1 cellular context compared by ENCODE assay signal in genomic region chr17:30906101-30906911, GRCh38.
TF ChIP-seq lines count a peak whose summit lies in the region.

Gene TEFM, minus strand, starts transcription at chr17:30906238. Its CDS starts 40 bp downstream, at chr17:30906198.

TF ChIP-seq in K562, 482 proteins besides CTCF, POLR2A, EP300 and RAD21 (continued from another document and continues in another):
- TF ChIP-seq MLLT1 (IDR thresholded peaks at IDR 0.05) (0 out of 4 replicates have a peak, but pooled peaks of 1 of the 2 experiments have one; percentile 53), CBX3 (IDR thresholded peaks at IDR 0.05; ENCODE audit: borderline replicate concordance in 1 of 2, low read length in 2 of 2) (peak in 1 of 2 experiments; percentile 93; a peak in 2 of 3 replicates), MTA1 (IDR thresholded peaks at IDR 0.05; ENCODE audit: borderline replicate concordance) (no peak), TAF1 (IDR thresholded peaks at IDR 0.05; ENCODE audit: control insufficient read depth, extremely low read depth, insufficient read depth, low read length, severe bottlenecking) (peak; percentile 98), COPS2 (conservative IDR thresholded peaks at IDR 0.05) (no peak), STAT5A (IDR thresholded peaks at IDR 0.05; ENCODE audit: borderline replicate concordance, low read length) (peak; percentile 29; the same call in 1 of the 2 replicates), ZNF76 (CRISPR knock-in tag; IDR thresholded peaks at IDR 0.05; ENCODE audit: borderline replicate concordance) (0 out of 2 replicates have a peak, but pooled peaks have one; percentile 64), ZNF699 (CRISPR knock-in tag; IDR thresholded peaks at IDR 0.05; ENCODE audit: insufficient replicate concordance) (no peak), CBX8 (IDR thresholded peaks at IDR 0.05; ENCODE audit: borderline replicate concordance, extremely low read depth, low read depth, low read length, poor library complexity, severe bottlenecking) (no peak), ETS2 (tag; IDR thresholded peaks at IDR 0.05; ENCODE audit: borderline replicate concordance, poor library complexity, severe bottlenecking) (no peak), RFX5 (IDR thresholded peaks at IDR 0.05; ENCODE audit: low read depth, low read length) (no peak), SUPT5H (IDR thresholded peaks at IDR 0.05) (peak; percentile 91), ZNF253 (CRISPR knock-in tag; conservative IDR thresholded peaks at IDR 0.05) (no peak), HDAC2 (IDR thresholded peaks at IDR 0.05) (peak; percentile 68; the same call in 1 of the 2 replicates), ZNF274 (IDR thresholded peaks at IDR 0.05; ENCODE audit: borderline replicate concordance, low read depth, low read length) (no peak), HOMEZ (CRISPR knock-in tag; IDR thresholded peaks at IDR 0.05) (no peak), MTF1 (CRISPR knock-in tag; IDR thresholded peaks at IDR 0.05; ENCODE audit: borderline replicate concordance) (no peak)
- TF ChIP-seq, protein P1, sequence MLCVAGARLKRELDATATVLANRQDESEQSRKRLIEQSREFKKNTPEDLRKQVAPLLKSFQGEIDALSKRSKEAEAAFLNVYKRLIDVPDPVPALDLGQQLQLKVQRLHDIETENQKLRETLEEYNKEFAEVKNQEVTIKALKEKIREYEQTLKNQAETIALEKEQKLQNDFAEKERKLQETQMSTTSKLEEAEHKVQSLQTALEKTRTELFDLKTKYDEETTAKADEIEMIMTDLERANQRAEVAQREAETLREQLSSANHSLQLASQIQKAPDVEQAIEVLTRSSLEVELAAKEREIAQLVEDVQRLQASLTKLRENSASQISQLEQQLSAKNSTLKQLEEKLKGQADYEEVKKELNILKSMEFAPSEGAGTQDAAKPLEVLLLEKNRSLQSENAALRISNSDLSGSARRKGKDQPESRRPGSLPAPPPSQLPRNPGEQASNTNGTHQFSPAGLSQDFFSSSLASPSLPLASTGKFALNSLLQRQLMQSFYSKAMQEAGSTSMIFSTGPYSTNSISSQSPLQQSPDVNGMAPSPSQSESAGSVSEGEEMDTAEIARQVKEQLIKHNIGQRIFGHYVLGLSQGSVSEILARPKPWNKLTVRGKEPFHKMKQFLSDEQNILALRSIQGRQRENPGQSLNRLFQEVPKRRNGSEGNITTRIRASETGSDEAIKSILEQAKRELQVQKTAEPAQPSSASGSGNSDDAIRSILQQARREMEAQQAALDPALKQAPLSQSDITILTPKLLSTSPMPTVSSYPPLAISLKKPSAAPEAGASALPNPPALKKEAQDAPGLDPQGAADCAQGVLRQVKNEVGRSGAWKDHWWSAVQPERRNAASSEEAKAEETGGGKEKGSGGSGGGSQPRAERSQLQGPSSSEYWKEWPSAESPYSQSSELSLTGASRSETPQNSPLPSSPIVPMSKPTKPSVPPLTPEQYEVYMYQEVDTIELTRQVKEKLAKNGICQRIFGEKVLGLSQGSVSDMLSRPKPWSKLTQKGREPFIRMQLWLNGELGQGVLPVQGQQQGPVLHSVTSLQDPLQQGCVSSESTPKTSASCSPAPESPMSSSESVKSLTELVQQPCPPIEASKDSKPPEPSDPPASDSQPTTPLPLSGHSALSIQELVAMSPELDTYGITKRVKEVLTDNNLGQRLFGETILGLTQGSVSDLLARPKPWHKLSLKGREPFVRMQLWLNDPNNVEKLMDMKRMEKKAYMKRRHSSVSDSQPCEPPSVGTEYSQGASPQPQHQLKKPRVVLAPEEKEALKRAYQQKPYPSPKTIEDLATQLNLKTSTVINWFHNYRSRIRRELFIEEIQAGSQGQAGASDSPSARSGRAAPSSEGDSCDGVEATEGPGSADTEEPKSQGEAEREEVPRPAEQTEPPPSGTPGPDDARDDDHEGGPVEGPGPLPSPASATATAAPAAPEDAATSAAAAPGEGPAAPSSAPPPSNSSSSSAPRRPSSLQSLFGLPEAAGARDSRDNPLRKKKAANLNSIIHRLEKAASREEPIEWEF (CRISPR knock-in tag; IDR thresholded peaks at IDR 0.05) = no peak
- TF ChIP-seq, protein P2, sequence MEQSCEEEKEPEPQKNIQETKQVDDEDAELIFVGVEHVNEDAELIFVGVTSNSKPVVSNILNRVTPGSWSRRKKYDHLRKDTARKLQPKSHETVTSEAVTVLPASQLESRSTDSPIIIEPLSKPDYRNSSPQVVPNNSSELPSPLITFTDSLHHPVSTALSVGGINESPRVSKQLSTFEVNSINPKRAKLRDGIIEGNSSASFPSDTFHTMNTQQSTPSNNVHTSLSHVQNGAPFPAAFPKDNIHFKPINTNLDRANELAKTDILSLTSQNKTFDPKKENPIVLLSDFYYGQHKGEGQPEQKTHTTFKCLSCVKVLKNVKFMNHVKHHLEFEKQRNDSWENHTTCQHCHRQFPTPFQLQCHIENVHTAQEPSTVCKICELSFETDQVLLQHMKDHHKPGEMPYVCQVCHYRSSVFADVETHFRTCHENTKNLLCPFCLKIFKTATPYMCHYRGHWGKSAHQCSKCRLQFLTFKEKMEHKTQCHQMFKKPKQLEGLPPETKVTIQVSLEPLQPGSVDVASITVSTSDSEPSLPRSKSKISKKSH (CRISPR knock-in tag; IDR thresholded peaks at IDR 0.05) = no peak
- TF ChIP-seq, protein P3, sequence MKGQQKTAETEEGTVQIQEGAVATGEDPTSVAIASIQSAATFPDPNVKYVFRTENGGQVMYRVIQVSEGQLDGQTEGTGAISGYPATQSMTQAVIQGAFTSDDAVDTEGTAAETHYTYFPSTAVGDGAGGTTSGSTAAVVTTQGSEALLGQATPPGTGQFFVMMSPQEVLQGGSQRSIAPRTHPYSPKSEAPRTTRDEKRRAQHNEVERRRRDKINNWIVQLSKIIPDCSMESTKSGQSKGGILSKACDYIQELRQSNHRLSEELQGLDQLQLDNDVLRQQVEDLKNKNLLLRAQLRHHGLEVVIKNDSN (CRISPR knock-in tag; IDR thresholded peaks at IDR 0.05) = no peak
- TF ChIP-seq, protein P4, sequence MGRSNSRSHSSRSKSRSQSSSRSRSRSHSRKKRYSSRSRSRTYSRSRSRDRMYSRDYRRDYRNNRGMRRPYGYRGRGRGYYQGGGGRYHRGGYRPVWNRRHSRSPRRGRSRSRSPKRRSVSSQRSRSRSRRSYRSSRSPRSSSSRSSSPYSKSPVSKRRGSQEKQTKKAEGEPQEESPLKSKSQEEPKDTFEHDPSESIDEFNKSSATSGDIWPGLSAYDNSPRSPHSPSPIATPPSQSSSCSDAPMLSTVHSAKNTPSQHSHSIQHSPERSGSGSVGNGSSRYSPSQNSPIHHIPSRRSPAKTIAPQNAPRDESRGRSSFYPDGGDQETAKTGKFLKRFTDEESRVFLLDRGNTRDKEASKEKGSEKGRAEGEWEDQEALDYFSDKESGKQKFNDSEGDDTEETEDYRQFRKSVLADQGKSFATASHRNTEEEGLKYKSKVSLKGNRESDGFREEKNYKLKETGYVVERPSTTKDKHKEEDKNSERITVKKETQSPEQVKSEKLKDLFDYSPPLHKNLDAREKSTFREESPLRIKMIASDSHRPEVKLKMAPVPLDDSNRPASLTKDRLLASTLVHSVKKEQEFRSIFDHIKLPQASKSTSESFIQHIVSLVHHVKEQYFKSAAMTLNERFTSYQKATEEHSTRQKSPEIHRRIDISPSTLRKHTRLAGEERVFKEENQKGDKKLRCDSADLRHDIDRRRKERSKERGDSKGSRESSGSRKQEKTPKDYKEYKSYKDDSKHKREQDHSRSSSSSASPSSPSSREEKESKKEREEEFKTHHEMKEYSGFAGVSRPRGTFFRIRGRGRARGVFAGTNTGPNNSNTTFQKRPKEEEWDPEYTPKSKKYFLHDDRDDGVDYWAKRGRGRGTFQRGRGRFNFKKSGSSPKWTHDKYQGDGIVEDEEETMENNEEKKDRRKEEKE (IDR thresholded peaks at IDR 0.05; ENCODE audit: borderline replicate concordance in 1 of 2, control insufficient read depth in 1 of 2, low read depth in 2 of 2, low read length in 1 of 2) = peak in 1 of 2 experiments; percentile 97; a peak in 2 of 4 replicates
- TF ChIP-seq, protein P5, sequence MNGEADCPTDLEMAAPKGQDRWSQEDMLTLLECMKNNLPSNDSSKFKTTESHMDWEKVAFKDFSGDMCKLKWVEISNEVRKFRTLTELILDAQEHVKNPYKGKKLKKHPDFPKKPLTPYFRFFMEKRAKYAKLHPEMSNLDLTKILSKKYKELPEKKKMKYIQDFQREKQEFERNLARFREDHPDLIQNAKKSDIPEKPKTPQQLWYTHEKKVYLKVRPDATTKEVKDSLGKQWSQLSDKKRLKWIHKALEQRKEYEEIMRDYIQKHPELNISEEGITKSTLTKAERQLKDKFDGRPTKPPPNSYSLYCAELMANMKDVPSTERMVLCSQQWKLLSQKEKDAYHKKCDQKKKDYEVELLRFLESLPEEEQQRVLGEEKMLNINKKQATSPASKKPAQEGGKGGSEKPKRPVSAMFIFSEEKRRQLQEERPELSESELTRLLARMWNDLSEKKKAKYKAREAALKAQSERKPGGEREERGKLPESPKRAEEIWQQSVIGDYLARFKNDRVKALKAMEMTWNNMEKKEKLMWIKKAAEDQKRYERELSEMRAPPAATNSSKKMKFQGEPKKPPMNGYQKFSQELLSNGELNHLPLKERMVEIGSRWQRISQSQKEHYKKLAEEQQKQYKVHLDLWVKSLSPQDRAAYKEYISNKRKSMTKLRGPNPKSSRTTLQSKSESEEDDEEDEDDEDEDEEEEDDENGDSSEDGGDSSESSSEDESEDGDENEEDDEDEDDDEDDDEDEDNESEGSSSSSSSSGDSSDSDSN (IDR thresholded peaks at IDR 0.05; ENCODE audit: borderline replicate concordance in 1 of 2, low read depth in 2 of 2, low read length in 2 of 2) = peak; percentile 99 to 100
- TF ChIP-seq, protein P6, sequence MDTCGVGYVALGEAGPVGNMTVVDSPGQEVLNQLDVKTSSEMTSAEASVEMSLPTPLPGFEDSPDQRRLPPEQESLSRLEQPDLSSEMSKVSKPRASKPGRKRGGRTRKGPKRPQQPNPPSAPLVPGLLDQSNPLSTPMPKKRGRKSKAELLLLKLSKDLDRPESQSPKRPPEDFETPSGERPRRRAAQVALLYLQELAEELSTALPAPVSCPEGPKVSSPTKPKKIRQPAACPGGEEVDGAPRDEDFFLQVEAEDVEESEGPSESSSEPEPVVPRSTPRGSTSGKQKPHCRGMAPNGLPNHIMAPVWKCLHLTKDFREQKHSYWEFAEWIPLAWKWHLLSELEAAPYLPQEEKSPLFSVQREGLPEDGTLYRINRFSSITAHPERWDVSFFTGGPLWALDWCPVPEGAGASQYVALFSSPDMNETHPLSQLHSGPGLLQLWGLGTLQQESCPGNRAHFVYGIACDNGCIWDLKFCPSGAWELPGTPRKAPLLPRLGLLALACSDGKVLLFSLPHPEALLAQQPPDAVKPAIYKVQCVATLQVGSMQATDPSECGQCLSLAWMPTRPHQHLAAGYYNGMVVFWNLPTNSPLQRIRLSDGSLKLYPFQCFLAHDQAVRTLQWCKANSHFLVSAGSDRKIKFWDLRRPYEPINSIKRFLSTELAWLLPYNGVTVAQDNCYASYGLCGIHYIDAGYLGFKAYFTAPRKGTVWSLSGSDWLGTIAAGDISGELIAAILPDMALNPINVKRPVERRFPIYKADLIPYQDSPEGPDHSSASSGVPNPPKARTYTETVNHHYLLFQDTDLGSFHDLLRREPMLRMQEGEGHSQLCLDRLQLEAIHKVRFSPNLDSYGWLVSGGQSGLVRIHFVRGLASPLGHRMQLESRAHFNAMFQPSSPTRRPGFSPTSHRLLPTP (IDR thresholded peaks at IDR 0.05; ENCODE audit: borderline replicate concordance, extremely low read depth, insufficient read length) = no peak
